ENCODE assay signal across 17 cellular contexts in the genomic region with DNA sequence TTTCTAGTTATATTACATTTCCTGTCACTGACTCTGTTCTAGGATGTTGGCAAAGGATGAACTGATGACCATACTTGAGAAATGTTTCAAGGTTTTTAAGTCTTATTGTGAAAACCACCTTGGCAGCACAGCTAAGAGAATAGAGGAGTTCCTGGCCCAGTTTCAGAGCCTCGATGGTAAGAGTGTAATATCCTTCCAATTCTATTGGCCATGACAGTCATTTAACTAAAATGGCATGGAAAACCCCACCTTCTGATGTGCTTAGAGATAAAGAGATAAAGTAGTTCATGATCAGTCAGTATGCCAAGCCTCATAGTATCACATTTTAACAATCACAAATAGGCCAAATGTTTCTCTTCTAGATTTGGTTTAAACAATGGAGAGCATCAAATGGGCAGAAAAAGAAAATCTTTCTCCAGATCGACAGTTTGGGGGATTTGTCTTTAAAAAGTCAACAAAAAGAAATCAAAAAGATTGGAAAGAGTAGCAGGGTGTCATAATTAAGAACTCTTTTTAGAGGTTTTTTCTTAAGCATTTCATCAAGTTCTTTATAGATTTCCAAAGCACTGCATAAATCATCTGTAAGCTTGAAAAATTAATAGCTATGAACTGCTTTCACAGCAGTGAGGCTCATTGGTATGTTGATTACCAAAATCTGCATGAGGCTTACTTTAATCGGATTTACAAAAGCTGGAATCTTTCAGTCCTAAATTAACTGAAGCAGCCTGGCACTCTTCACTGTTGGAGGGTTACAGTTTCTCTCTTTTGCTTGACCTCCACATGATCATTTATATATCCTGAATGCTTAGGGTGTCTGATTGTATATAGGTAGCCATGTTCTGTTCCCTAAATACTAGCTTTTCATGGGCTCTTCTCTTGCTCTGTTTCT. TPM values are rescaled to one million over a fixed set of nuclear protein-coding genes. Genes with fewer than 3 reads are reported as not detected.
DNase-seq lines count a peak whose midpoint lies in the region; ATAC-seq, FAIRE-seq and TF ChIP-seq lines count a peak whose summit lies in the region.
"Had no signal": no experiment of that assay in that cellular context is flagged by ENCODE, and none has a peak within 500 bp of the region (broad histone marks: within the 10 kb centered on the region; RNA-seq: fewer than 3 reads in every experiment).

No MANE protein-coding gene starts in this region.

- H3K27ac ChIP-seq in HUES64 (ENCODE audit: low read depth, low read length) (peak overlapping the region; percentile 58), GM12878 (ENCODE audit: control insufficient read depth, insufficient read depth) (no peak overlapping the region), kidney (ENCODE audit: low read depth in 2 of 2, low read length in 2 of 2) (no peak overlapping the region)

- H3K4me3 Mint-ChIP-seq in activated T-cell treated with anti-CD3 and anti-CD28 coated beads, Interleukin-2, amount 50 U/mL, for 72 hours, result peak overlapping the region; percentile 23 to 74
- no peak overlapping the region for H3K4me3 Mint-ChIP-seq in stimulated activated naive CD8-positive, alpha-beta T cell treated with anti-CD3 and anti-CD28 coated beads, Interleukin-15, amount 100 ng/mL, for 72 hours

- H3K36me3 Mint-ChIP-seq in activated T-cell treated with anti-CD3 and anti-CD28 coated beads, Interleukin-2, amount 50 U/mL, for 72 hours (ENCODE audit: insufficient read depth in 2 of 2), result peaks cover 0 to 19% of the 10 kb centered on the region in 2 donors

- in situ Hi-C loops in GM12878 (cut with MboI), result no loop called here

- no peak for FAIRE-seq in GM12878 (lab: Jason Lieb, UNC)
- FAIRE-seq in kidney (lab: Jason Lieb, UNC), result no peak
- FAIRE-seq: astrocyte, endometrium had no signal

- H3K27me3 ChIP-seq in HUES64 (ENCODE audit: insufficient read depth, low read length), result no peaks in the 10 kb centered on the region
- no peaks in the 10 kb centered on the region for H3K27me3 ChIP-seq in GM12878 (replicated peaks in 1 of 2; ENCODE audit: control insufficient read depth in 2 of 2, insufficient read depth in 2 of 2, low read length in 1 of 2)

- H3K4me3 ChIP-seq in HUES64 (ENCODE audit: low read length) (peak overlapping the region; percentile 1; the same call in 1 of the 2 replicates), GM12878 (no peak overlapping the region), kidney (ENCODE audit: low read length in 2 of 2) (no peak overlapping the region)

- no TSS peak for BruUV-seq in GM12878 (replicated peaks; lab: Mats Ljungman, UMichigan)

- H3K27me3 Mint-ChIP-seq in activated T-cell treated with anti-CD3 and anti-CD28 coated beads, Interleukin-2, amount 50 U/mL, for 72 hours (ENCODE audit: low read depth), result no peaks in the 10 kb centered on the region
- no peaks in the 10 kb centered on the region for H3K27me3 Mint-ChIP-seq in stimulated activated naive CD8-positive, alpha-beta T cell treated with anti-CD3 and anti-CD28 coated beads, Interleukin-15, amount 100 ng/mL, for 72 hours

- H3K36me3 ChIP-seq in HUES64 (ENCODE audit: insufficient read depth, low read length) (peaks cover 50% of the 10 kb centered on the region), GM12878 (ENCODE audit: control insufficient read depth in 2 of 2, insufficient read depth in 2 of 2, low read length in 1 of 2) (peaks cover 0 to 10% of the 10 kb centered on the region in 2 experiments; a peak in 1 of 4 replicates), kidney (ENCODE audit: control insufficient read depth in 1 of 2, insufficient read depth in 2 of 2, low read length in 2 of 2) (peaks cover 0 to 2% of the 10 kb centered on the region in 2 donors)

- peak overlapping the region; percentile 87 for H3K27ac Mint-ChIP-seq in activated T-cell treated with anti-CD3 and anti-CD28 coated beads, Interleukin-2, amount 50 U/mL, for 72 hours
- H3K27ac Mint-ChIP-seq in stimulated activated naive CD8-positive, alpha-beta T cell treated with anti-CD3 and anti-CD28 coated beads, Interleukin-15, amount 100 ng/mL, for 72 hours, result peak overlapping the region in 1 of 2 donors; percentile 72

- no peak for TF ChIP-seq POLR2A in GM12878 (IDR thresholded peaks at IDR 0.05; ENCODE audit: low read depth, low read length)

- no peaks in the 10 kb centered on the region for H3K9me3 Mint-ChIP-seq in activated T-cell treated with anti-CD3 and anti-CD28 coated beads, Interleukin-2, amount 50 U/mL, for 72 hours
- H3K9me3 Mint-ChIP-seq in stimulated activated naive CD8-positive, alpha-beta T cell treated with anti-CD3 and anti-CD28 coated beads, Interleukin-15, amount 100 ng/mL, for 72 hours, result no peaks in the 10 kb centered on the region

- intact Hi-C loops in GM12878 (cut with micrococcal nuclease; ENCODE audit: unreplicated experiment), result no loop called here
- intact Hi-C loops in kidney (cut with DNase I), result no loop called here

- H3K4me1 ChIP-seq in HUES64 (ENCODE audit: insufficient read depth, low read length) (peaks cover 28% of the 10 kb centered on the region), GM12878 (ENCODE audit: control insufficient read depth, insufficient read depth, low read length) (0 out of 2 replicates have a peak, but pooled peaks cover 6% of the 10 kb centered on the region), kidney (ENCODE audit: control insufficient read depth in 1 of 2, insufficient read depth in 1 of 2, low read depth in 1 of 2, low read length in 2 of 2) (no peaks in the 10 kb centered on the region)

- no peak overlapping the region for H3K4me2 ChIP-seq in GM12878 (ENCODE audit: control insufficient read depth, insufficient read depth)

- ATAC-seq in activated T-cell treated with anti-CD3 and anti-CD28 coated beads, Interleukin-2, amount 50 U/mL, for 72 hours (replicated peaks in 1 of 2), result peak; percentile 98 to 99
- peak; percentile 56 for ATAC-seq in GM12878
- peak; percentile 97 for ATAC-seq in stimulated activated naive CD8-positive, alpha-beta T cell treated with anti-CD3 and anti-CD28 coated beads, Interleukin-15, amount 100 ng/mL, for 72 hours
- ATAC-seq: PC-3 had no signal

- H3K9me3 ChIP-seq in HUES64 (ENCODE audit: insufficient read depth, low read depth, low read length), result no peaks in the 10 kb centered on the region
- no peaks in the 10 kb centered on the region for H3K9me3 ChIP-seq in GM12878 (replicated peaks; ENCODE audit: control insufficient read depth, insufficient read depth, low read length)
- H3K9me3 ChIP-seq in kidney (ENCODE audit: control insufficient read depth in 1 of 2, low read length in 2 of 2), result no peaks in the 10 kb centered on the region

- RAD21 ChIA-PET in GM12878 (lab: Charles Lee; ENCODE audit: unreplicated experiment), result no interaction called here

- no peak overlapping the region for H2AFZ ChIP-seq in GM12878 (ENCODE audit: control insufficient read depth, low read depth, low read length)

- TF ChIP-seq EP300 in GM12878 (IDR thresholded peaks at IDR 0.05; ENCODE audit: borderline replicate concordance in 1 of 2, control insufficient read depth in 1 of 2, low read depth in 2 of 2, low read length in 2 of 2), result no peak

- SMC1A ChIA-PET in GM12878 (lab: Charles Lee; ENCODE audit: uncharacterized antibody, unreplicated experiment), result interaction anchor here (1.0 to 2.9 kb wide), 7 partner anchors 12 to 103 kb away, joined by 3 to 7 read pairs (median 4); no protein-coding TSS in a partner anchor

- TF ChIP-seq CTCF in GM12878 (IDR thresholded peaks at IDR 0.05 in 2 of 3, conservative IDR thresholded peaks at IDR 0.05 in 1 of 3; ENCODE audit: control insufficient read depth in 2 of 3, extremely low read depth in 1 of 3, insufficient read depth in 1 of 3, low read depth in 3 of 3, low read length in 3 of 3) (no peak), kidney (IDR thresholded peaks at IDR 0.05; ENCODE audit: borderline replicate concordance, extremely low read depth, insufficient read depth) (no peak)

- POLR2A ChIA-PET in GM12878 (lab: Charles Lee), result interaction anchor here (0.6 kb wide), 2 partner anchors 47 to 81 kb away, joined by 3 to 4 read pairs; no protein-coding TSS in a partner anchor

- WGBS in HUES64, result 56% methylated on average over 3 of the region's 3 CpGs
- WGBS in GM12878 (ENCODE audit: insufficient coverage, insufficient replicate concordance, low lambda C conversion rate, missing lambda C conversion rate), result 65% methylated on average over 3 of the region's 3 CpGs

- TF ChIP-seq RAD21 in GM12878 (IDR thresholded peaks at IDR 0.05; ENCODE audit: insufficient read depth, low read depth, low read length), result no peak

- H4K20me1 ChIP-seq in GM12878 (ENCODE audit: control insufficient read depth, insufficient read depth), result no peaks in the 10 kb centered on the region

- CTCF ChIA-PET in GM12878 (lab: Yijun Ruan, JAX), result interaction anchor here (0.9 to 1.6 kb wide), 3 partner anchors 34 to 47 kb away, joined by 3 to 4 read pairs (median 3); no protein-coding TSS in a partner anchor

- peaks cover 38% of the 10 kb centered on the region for H3K4me1 Mint-ChIP-seq in activated T-cell treated with anti-CD3 and anti-CD28 coated beads, Interleukin-2, amount 50 U/mL, for 72 hours (ENCODE audit: low read depth)
- peaks cover 29% of the 10 kb centered on the region for H3K4me1 Mint-ChIP-seq in stimulated activated naive CD8-positive, alpha-beta T cell treated with anti-CD3 and anti-CD28 coated beads, Interleukin-15, amount 100 ng/mL, for 72 hours

- DNase-seq in activated T-cell treated with anti-CD3 and anti-CD28 coated beads, Interleukin-2, amount 50 U/mL, for 72 hours, result peak; percentile 20 to 44
- no peak for DNase-seq in activated T-cell treated with anti-CD3 and anti-CD28 coated beads for 4 hours
- DNase-seq in GM12878 (ENCODE audit: low read depth, low spot score), result no peak
- DNase-seq in stimulated activated naive CD8-positive, alpha-beta T cell treated with anti-CD3 and anti-CD28 coated beads, Interleukin-15, amount 100 ng/mL, for 72 hours, result peak in 1 of 2 donors; percentile 18
- no peak for DNase-seq in NCI-H1694 (lab: John Stamatoyannopoulos, UW)
- no peak for DNase-seq in kidney
- no peak for DNase-seq in stimulated activated CD8-positive, alpha-beta memory T cell treated with anti-CD3 and anti-CD28 coated beads, Interleukin-4, amount 100 ng/mL, for 48 hours
- DNase-seq: EL; hippocampal formation; NCI-H1930; NCI-H526 treated with DMSO at 0.1 percent for 48 hours; PC-3; retina; stimulated activated naive CD4-positive, alpha-beta T cell treated with Interleukin-2 at 50 U/mL for 16 hours had no signal

- no peaks in the 10 kb centered on the region for H3K79me2 ChIP-seq in GM12878 (ENCODE audit: control insufficient read depth, insufficient read depth, low read length)

- H3K9ac ChIP-seq in HUES64 (ENCODE audit: low read depth, low read length) (peak overlapping the region; percentile 6; the same call in 1 of the 2 replicates), GM12878 (ENCODE audit: control insufficient read depth, insufficient read depth, low read length) (no peak overlapping the region), kidney (ENCODE audit: low read length in 2 of 2) (no peak overlapping the region)

RNA-seq across cellular contexts. Expression of gene AKIRIN2, which starts 48.7 kb away (rescaled TPM):
- 10 to 100 TPM; 64.5 to 71.0 TPM for total RNA-seq in activated T-cell treated with anti-CD3 and anti-CD28 coated beads, Interleukin-2, amount 50 U/mL, for 72 hours
- polyA plus RNA-seq in HUES64 (2013, experiment 1 of 2), result 47.8 TPM
- 54.5 TPM for polyA plus RNA-seq in HUES64 (2013, experiment 2 of 2)
- 105 and 137 TPM in 2 replicates for total RNA-seq in GM12878 (2013; cell fraction: nucleolus; rRNA removed)
- total RNA-seq in GM12878 (2014; rRNA removed) (28.4 and 32.9 TPM in 2 replicates), GM12878 (2014; rRNA removed; fragmentation: Illumina TruSeq; extraction: Trizol) (21.9 and 23.7 TPM in 2 replicates), GM12878 (2021) (71.6 and 74.4 TPM in 2 replicates), kidney (43.4 TPM)
- polyA plus RNA-seq in GM12878 (2011; ENCODE audit: low read depth), result 30.6 TPM
- polyA plus RNA-seq in GM12878 (2011; rRNA removed) (40.1 and 62.9 TPM in 2 replicates), GM12878 (2014; fragmentation: Illumina TruSeq; extraction: Trizol) (39.3 and 46.5 TPM in 2 replicates), GM12878 (2014; fragmentation: Nextera tagmentation; extraction: Ambion mirVana) (10 to 100 TPM; 12.7 to 16.8 TPM), GM12878 (2014; rRNA removed) (45.0 and 49.0 TPM in 2 replicates), GM12878 (2016; fragmentation: Nextera tagmentation; extraction: Ambion mirVana) (10 to 100 TPM; 79.2 to 82.2 TPM), kidney (ENCODE audit: insufficient read depth, low read depth, low replicate concordance) (26.0 TPM)
- 20.0 and 28.1 TPM in 2 replicates for polyA plus RNA-seq in GM12878 (2011; cell fraction: cytosol; rRNA removed)
- 50.6 and 56.0 TPM in 2 replicates for polyA plus RNA-seq in GM12878 (2011; cell fraction: nucleus; rRNA removed)
- polyA plus RNA-seq in GM12878 (2012), result 64.1 and 73.9 TPM in 2 replicates
- polyA minus RNA-seq in GM12878 (2011; rRNA and poly(A)+ RNA removed), result 8.4 and 14.7 TPM in 2 replicates
- 18.0 and 18.7 TPM in 2 replicates for polyA minus RNA-seq in GM12878 (2011; cell fraction: cytosol; rRNA and poly(A)+ RNA removed)
- 43.9 and 77.4 TPM in 2 replicates for polyA minus RNA-seq in GM12878 (2011; cell fraction: nucleus; rRNA and poly(A)+ RNA removed)

Comparison
In these comparisons a context has a peak if more than half of its experiments do, and no peak if none do; other contexts are left out.
1. DNase-seq: peak in activated T-cell treated with anti-CD3 and anti-CD28 coated beads, Interleukin-2, amount 50 U/mL, for 72 hours (2 of 2); none in activated T-cell treated with anti-CD3 and anti-CD28 coated beads for 4 hours (single experiment), GM12878 (single experiment), NCI-H1694 (single experiment), kidney (single experiment) and stimulated activated CD8-positive, alpha-beta memory T cell treated with anti-CD3 and anti-CD28 coated beads, Interleukin-4, amount 100 ng/mL, for 48 hours (single experiment).
2. H3K4me3 Mint-ChIP-seq: peak in activated T-cell treated with anti-CD3 and anti-CD28 coated beads, Interleukin-2, amount 50 U/mL, for 72 hours (2 of 2); none in stimulated activated naive CD8-positive, alpha-beta T cell treated with anti-CD3 and anti-CD28 coated beads, Interleukin-15, amount 100 ng/mL, for 72 hours (0 of 2).
3. Peak in every context shown above with its lines, with median percentiles within 50 percentile points of each other: ATAC-seq.